ENCODE assay signal across 1 cellular context in the genomic region with DNA sequence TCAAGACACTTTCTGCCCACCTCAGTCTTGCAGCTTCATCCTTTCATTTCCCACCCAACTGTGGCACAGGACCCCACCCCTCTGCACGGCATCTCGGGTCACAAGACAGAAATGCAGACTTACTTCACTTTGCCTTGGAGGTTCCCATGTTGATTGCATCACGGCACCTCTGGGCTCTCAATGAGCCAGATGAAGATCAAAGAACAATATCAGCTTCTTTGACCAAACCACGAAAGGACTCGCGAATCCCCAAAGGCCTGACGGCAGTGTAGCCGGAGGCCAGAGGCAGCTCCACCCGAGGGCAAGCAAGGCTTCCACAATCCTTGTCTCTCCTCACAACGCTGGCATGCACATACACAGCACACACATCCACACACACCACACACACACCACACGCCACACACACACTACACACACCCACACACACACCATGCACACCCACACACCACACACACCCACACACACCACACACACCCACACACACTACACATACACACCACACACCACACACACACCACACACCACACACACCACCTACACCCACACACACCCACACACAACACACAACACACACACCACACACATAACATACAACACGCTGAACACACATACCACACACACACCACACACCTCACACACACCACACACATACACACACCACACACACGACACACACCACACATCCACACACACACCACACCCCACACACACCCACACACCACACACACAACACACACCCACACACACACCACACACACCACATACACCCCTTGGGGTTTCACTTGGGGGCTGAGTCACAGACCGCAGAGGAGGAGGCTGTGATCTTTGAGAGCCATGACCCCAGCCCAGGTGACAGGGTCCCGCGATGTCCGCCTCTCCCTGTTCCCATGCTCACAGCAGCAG.
TF ChIP-seq lines count a peak whose summit lies in the region.

No MANE protein-coding gene starts in this region.

TF ChIP-seq in H1, 55 proteins besides CTCF, POLR2A, EP300 and RAD21:
- TF ChIP-seq HDAC2 (IDR thresholded peaks at IDR 0.05; ENCODE audit: borderline replicate concordance in 1 of 2, low read depth in 2 of 2, low read length in 2 of 2), result no peak
- TF ChIP-seq TCF12 (IDR thresholded peaks at IDR 0.05; ENCODE audit: low read depth, low read length), result no peak
- TF ChIP-seq KDM1A (IDR thresholded peaks at IDR 0.05; ENCODE audit: borderline replicate concordance, low read length), result no peak
- TF ChIP-seq CBX8 (IDR thresholded peaks at IDR 0.05; ENCODE audit: borderline replicate concordance, low read depth, low read length), result no peak
- no peak for TF ChIP-seq TEAD4 (IDR thresholded peaks at IDR 0.05; ENCODE audit: low read depth, low read length)
- TF ChIP-seq BRCA1 (IDR thresholded peaks at IDR 0.05; ENCODE audit: low read depth, low read length), result no peak
TF ChIP-seq in H1: peak in this region for 0.
